In genomic region chr1:18284750-18285532, GRCh38 we compare ENCODE assay signal across 22 cellular contexts.
DNase-seq lines count a peak whose midpoint lies in the region; ATAC-seq and TF ChIP-seq lines count a peak whose summit lies in the region.
"Had no signal": no experiment of that assay in that cellular context is flagged by ENCODE, and none has a peak within 500 bp of the region (broad histone marks: within the 10 kb centered on the region; RNA-seq: fewer than 3 reads in every experiment).

No MANE protein-coding gene starts in this region.

- no peaks in the 10 kb centered on the region for H3K27me3 ChIP-seq in ascending aorta
- H3K27me3 ChIP-seq: right atrium auricular region had no signal

- H3K4me1 ChIP-seq in ascending aorta = no peaks in the 10 kb centered on the region
- H3K4me1 ChIP-seq: parathyroid adenoma, right atrium auricular region had no signal

- TF ChIP-seq CTCF in ascending aorta (IDR thresholded peaks at IDR 0.05) = no peak

- H3K36me3 ChIP-seq in ascending aorta = no peaks in the 10 kb centered on the region
- H3K36me3 ChIP-seq: right atrium auricular region had no signal

- H3K9me3 ChIP-seq in ascending aorta = no peaks in the 10 kb centered on the region
- H3K9me3 ChIP-seq: right atrium auricular region had no signal

- no peak overlapping the region for H3K27ac ChIP-seq in ascending aorta
- H3K27ac ChIP-seq: parathyroid adenoma, right atrium auricular region had no signal

- intact Hi-C loops in left colon (cut with DNase I, micrococcal nuclease) = no loop called here
- intact Hi-C loops in ascending aorta (cut with DNase I) = no loop called here

- no peak overlapping the region for H3K4me3 ChIP-seq in ascending aorta
- H3K4me3 ChIP-seq: dorsolateral prefrontal cortex, right atrium auricular region had no signal

- DNase-seq in ELF-1 (ENCODE audit: low read depth, low spot score) (peak; percentile 55), NCI-H1092 treated with DMSO at 0.1 percent for 48 hours (lab: John Stamatoyannopoulos, UW) (peak; percentile 25), NCI-H526 (lab: John Stamatoyannopoulos, UW) (peak; percentile 26 to 77), left colon (no peak), ascending aorta (ENCODE audit: low spot score in 2 of 2) (no peak), A172 (ENCODE audit: low spot score) (no peak)
- DNase-seq: ACHN; activated CD4-positive, alpha-beta T cell treated with anti-CD3 and anti-CD28 coated beads for 48 hours; activated gamma-delta T cell treated with Interleukin-2 at 50 U/mL for 16 hours; activated T-cell treated with anti-CD3 and anti-CD28 coated beads, Interleukin-2, amount 50 U/mL, for 24 hours; cerebellar nuclear complex; GDM1; HCEC 1CT; naive thymus-derived CD8-positive, alpha-beta T cell; NCI-H146; NCI-H226; SHP77 had no signal

- ATAC-seq in left colon (peak; percentile 30), HG03045 (IDR thresholded peaks at IDR 0.05; ENCODE audit: unreplicated experiment) (no peak), GM18868 (IDR thresholded peaks at IDR 0.05; ENCODE audit: unreplicated experiment) (no peak)
- ATAC-seq: naive thymus-derived CD8-positive, alpha-beta T cell had no signal

Comparison
In these comparisons a context has a peak if more than half of its experiments do, and no peak if none do; other contexts are left out.
1. DNase-seq: peak in ELF-1 (single experiment), NCI-H1092 treated with DMSO at 0.1 percent for 48 hours (single experiment) and NCI-H526 (2 of 2); none in left colon (0 of 2), ascending aorta (0 of 2) and A172 (single experiment).